Comparison of ENCODE assay signal across 8 cellular contexts in genomic region chrX:18886344-18887161, GRCh38.
DNase-seq lines count a peak whose midpoint lies in the region; ATAC-seq, FAIRE-seq and TF ChIP-seq lines count a peak whose summit lies in the region.

No MANE protein-coding gene starts in this region.

- intact Hi-C loops in sciatic nerve (cut with DNase I): no loop called here

- H3K27me3 Mint-ChIP-seq in astrocyte (ENCODE audit: low read depth, unreplicated experiment): no peaks in the 10 kb centered on the region

- H3K27ac ChIP-seq in astrocyte (ENCODE audit: low read depth, low read length): no peak overlapping the region
- H3K27ac ChIP-seq in hepatocyte: peak overlapping the region; percentile 93

- TF ChIP-seq CTCF in astrocyte (IDR thresholded peaks at IDR 0.05; ENCODE audit: insufficient read depth, low read depth, low read length): peak; percentile 31
- TF ChIP-seq CTCF in hepatocyte (IDR thresholded peaks at IDR 0.05; ENCODE audit: poor library complexity): peak; percentile 54

- H3K4me2 ChIP-seq in astrocyte (ENCODE audit: low read length) (peak overlapping the region; percentile 83), hepatocyte (peak overlapping the region; percentile 69)

- no peaks in the 10 kb centered on the region for H3K27me3 ChIP-seq in astrocyte (ENCODE audit: insufficient read depth, low read length)
- no peaks in the 10 kb centered on the region for H3K27me3 ChIP-seq in hepatocyte

- H4K20me1 ChIP-seq in astrocyte (ENCODE audit: insufficient read depth, low read length): no peaks in the 10 kb centered on the region
- no peaks in the 10 kb centered on the region for H4K20me1 ChIP-seq in hepatocyte (ENCODE audit: insufficient read depth, poor library complexity, severe bottlenecking)

- DNase-seq in ELF-1 (ENCODE audit: low read depth, low spot score) (peak; percentile 86), HT-29 (ENCODE audit: low spot score) (peak; percentile 89), SKM-1 treated with dmso at 0.1 percent for 144 hours (lab: John Stamatoyannopoulos, UW; ENCODE audit: unreplicated experiment) (peak; percentile 55), astrocyte (ENCODE audit: low read depth) (peak; percentile 26), hepatocyte (ENCODE audit: low spot score) (peak; percentile 76), sciatic nerve (ENCODE audit: low spot score) (peak; percentile 77), cortex of kidney (lab: John Stamatoyannopoulos, UW) (no peak)

- H3K9me3 Mint-ChIP-seq in astrocyte (ENCODE audit: unreplicated experiment): no peaks in the 10 kb centered on the region

- ATAC-seq in GM21447 (IDR thresholded peaks at IDR 0.05; ENCODE audit: unreplicated experiment) (peak; percentile 74), sciatic nerve (peak; percentile 86)

- H3K4me3 ChIP-seq in astrocyte (ENCODE audit: insufficient read depth, low read depth, low read length) (peak overlapping the region; percentile 46), hepatocyte (no peak overlapping the region)

- FAIRE-seq in astrocyte (lab: Jason Lieb, UNC): no peak

- H3K27ac Mint-ChIP-seq in astrocyte (ENCODE audit: unreplicated experiment): peak overlapping the region; percentile 43

- peak overlapping the region; percentile 71 for H3K9ac ChIP-seq in astrocyte (ENCODE audit: low read length)

- H3K36me3 ChIP-seq in astrocyte (ENCODE audit: insufficient read depth, low read length) (no peaks in the 10 kb centered on the region), hepatocyte (replicated peaks; ENCODE audit: insufficient read depth, low read depth) (no peaks in the 10 kb centered on the region)

- H2AFZ ChIP-seq in astrocyte (ENCODE audit: low read depth, low read length) (peak overlapping the region; percentile 83), hepatocyte (peak overlapping the region; percentile 51)

- H3K9me2 ChIP-seq in hepatocyte (replicated peaks; ENCODE audit: insufficient read depth): no peaks in the 10 kb centered on the region

- no peaks in the 10 kb centered on the region for H3K9me3 ChIP-seq in astrocyte (ENCODE audit: insufficient read depth, low read depth, low read length)
- H3K9me3 ChIP-seq in hepatocyte (ENCODE audit: low read depth): no peaks in the 10 kb centered on the region

- no peaks in the 10 kb centered on the region for H3K36me3 Mint-ChIP-seq in astrocyte (ENCODE audit: low read depth, unreplicated experiment)

- peaks cover 12% of the 10 kb centered on the region for H3K4me1 ChIP-seq in astrocyte (ENCODE audit: insufficient read depth, low read length)
- H3K4me1 ChIP-seq in hepatocyte (ENCODE audit: insufficient read depth): peaks cover 20% of the 10 kb centered on the region

- H3K4me1 Mint-ChIP-seq in astrocyte (ENCODE audit: low read depth, unreplicated experiment): peaks cover 14% of the 10 kb centered on the region

- WGBS in hepatocyte (ENCODE audit: low lambda C conversion rate, missing lambda C conversion rate): 45% methylated on average over 25 of the region's 26 CpGs

- H3K79me2 ChIP-seq in astrocyte (ENCODE audit: insufficient read depth, low read length) (no peaks in the 10 kb centered on the region), hepatocyte (no peaks in the 10 kb centered on the region)

- H3K4me3 Mint-ChIP-seq in astrocyte (ENCODE audit: unreplicated experiment): peak overlapping the region; percentile 50
